In the genomic region with DNA sequence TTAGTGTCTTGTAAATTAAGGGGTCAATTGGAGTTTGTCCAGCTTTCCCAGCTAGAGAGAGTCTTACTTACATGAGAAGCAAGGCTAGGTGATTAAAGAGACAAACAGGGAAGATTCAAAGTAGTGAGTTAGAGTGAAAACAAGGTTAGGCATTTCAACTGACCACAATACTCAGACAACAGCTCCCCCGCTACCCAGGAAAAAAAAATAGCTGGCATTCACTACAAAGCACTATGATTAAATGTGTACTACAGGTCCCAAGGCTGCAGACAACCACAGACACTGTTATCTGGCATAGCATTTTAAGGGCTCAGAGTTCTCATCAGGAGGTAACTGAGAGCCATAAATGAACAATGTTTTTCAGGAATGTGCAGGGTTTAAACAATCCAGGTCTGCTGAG, we compare ENCODE assay signal across 1 cellular context.
TF ChIP-seq lines count a peak whose summit lies in the region.

No MANE protein-coding gene starts in this region.

TF ChIP-seq in HepG2, 621 proteins besides CTCF, POLR2A, EP300 and RAD21 (continued from another document):
- TF ChIP-seq, protein P1, sequence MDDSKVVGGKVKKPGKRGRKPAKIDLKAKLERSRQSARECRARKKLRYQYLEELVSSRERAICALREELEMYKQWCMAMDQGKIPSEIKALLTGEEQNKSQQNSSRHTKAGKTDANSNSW (CRISPR knock-in tag; IDR thresholded peaks at IDR 0.05; ENCODE audit: borderline replicate concordance) = no peak
- TF ChIP-seq MTA3 (CRISPR knock-in tag; IDR thresholded peaks at IDR 0.05) (no peak), CENPX (CRISPR knock-in tag; IDR thresholded peaks at IDR 0.05) (no peak), ZSCAN21 (CRISPR knock-in tag; IDR thresholded peaks at IDR 0.05; ENCODE audit: borderline replicate concordance) (no peak), MED13 (CRISPR knock-in tag; IDR thresholded peaks at IDR 0.05) (no peak), TCF7 (IDR thresholded peaks at IDR 0.05; ENCODE audit: low read depth) (no peak)
- TF ChIP-seq, protein P2, sequence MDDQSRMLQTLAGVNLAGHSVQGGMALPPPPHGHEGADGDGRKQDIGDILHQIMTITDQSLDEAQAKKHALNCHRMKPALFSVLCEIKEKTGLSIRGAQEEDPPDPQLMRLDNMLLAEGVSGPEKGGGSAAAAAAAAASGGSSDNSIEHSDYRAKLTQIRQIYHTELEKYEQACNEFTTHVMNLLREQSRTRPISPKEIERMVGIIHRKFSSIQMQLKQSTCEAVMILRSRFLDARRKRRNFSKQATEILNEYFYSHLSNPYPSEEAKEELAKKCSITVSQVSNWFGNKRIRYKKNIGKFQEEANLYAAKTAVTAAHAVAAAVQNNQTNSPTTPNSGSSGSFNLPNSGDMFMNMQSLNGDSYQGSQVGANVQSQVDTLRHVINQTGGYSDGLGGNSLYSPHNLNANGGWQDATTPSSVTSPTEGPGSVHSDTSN (CRISPR knock-in tag; IDR thresholded peaks at IDR 0.05; ENCODE audit: borderline replicate concordance) = no peak
